1 cellular context compared by ENCODE assay signal in genomic region chr1:205720740-205721139, GRCh38. TPM values are rescaled to one million over a fixed set of nuclear protein-coding genes. Genes with fewer than 3 reads are reported as not detected.
"Had no signal": no experiment of that assay in that cellular context is flagged by ENCODE, and none has a peak within 500 bp of the region (broad histone marks: within the 10 kb centered on the region; RNA-seq: fewer than 3 reads in every experiment).

No MANE protein-coding gene starts in this region.

RNA-seq across cellular contexts. Expression of gene SLC45A3, which starts 40.4 kb away (rescaled TPM):
- polyA plus RNA-seq: immature natural killer cell had no signal
